Comparison of ENCODE assay signal across 16 cellular contexts in the genomic region with DNA sequence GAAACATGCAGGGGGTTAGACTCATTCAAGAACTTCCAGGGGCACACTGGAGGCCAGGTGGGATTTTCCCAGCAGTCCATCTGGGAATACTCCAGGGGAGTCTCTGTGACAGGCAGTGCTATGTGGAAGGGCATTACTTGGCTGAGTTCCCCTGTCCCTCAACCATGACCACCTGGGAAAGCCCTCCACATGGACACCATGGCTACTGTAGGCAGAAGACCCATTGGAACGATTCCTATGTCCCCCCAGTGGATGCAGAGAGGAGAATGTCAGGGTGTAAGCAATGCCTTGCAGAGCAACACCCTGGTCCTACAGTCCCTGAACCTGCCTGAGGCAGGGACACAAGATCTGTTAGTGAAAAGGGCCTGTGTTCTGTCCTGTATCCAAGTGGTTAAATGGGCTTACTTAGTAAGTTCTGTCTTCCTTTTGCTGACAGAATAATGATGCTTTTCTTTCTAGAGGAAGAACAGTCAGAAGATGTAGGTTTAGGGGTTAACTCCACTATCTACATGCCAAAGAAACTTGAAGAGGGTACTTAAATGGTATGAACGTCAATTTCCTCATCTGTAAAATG. TPM values are rescaled to one million over a fixed set of nuclear protein-coding genes. Genes with fewer than 3 reads are reported as not detected.
DNase-seq lines count a peak whose midpoint lies in the region; ATAC-seq, FAIRE-seq and TF ChIP-seq lines count a peak whose summit lies in the region.
"Had no signal": no experiment of that assay in that cellular context is flagged by ENCODE, and none has a peak within 500 bp of the region (broad histone marks: within the 10 kb centered on the region; RNA-seq: fewer than 3 reads in every experiment).

No MANE protein-coding gene starts in this region.

- 90 to 92% methylated on average over 1 to 2 of the region's 2 CpGs for WGBS in endodermal cell (ENCODE audit: insufficient coverage in 1 of 2, insufficient read length in 1 of 2), 2 experiments

- no peaks in the 10 kb centered on the region for H3K27me3 Mint-ChIP-seq in activated CD8-positive, alpha-beta memory T cell treated with anti-CD3 and anti-CD28 coated beads, Interleukin-2, amount 10 ng/mL, durations not matched to agents 7 days and 5 days
- H3K27me3 Mint-ChIP-seq in activated T-helper 17 cell treated with anti-CD3 and anti-CD28 coated beads, Interleukin-2, amount 50 U/mL, for 72 hours = no peaks in the 10 kb centered on the region
- no peaks in the 10 kb centered on the region for H3K27me3 Mint-ChIP-seq in naive thymus-derived CD8-positive, alpha-beta T cell
- H3K27me3 Mint-ChIP-seq in endodermal cell (ENCODE audit: insufficient read depth) = no peaks in the 10 kb centered on the region

- peaks cover 86% of the 10 kb centered on the region for H3K36me3 Mint-ChIP-seq in activated CD8-positive, alpha-beta memory T cell treated with anti-CD3 and anti-CD28 coated beads, Interleukin-2, amount 10 ng/mL, durations not matched to agents 7 days and 5 days
- H3K36me3 Mint-ChIP-seq in activated T-helper 17 cell treated with anti-CD3 and anti-CD28 coated beads, Interleukin-2, amount 50 U/mL, for 72 hours (ENCODE audit: low read depth) = peaks cover 100% of the 10 kb centered on the region
- peaks cover 0 to 22% (median 11%) of the 10 kb centered on the region in 3 donors for H3K36me3 Mint-ChIP-seq in naive thymus-derived CD8-positive, alpha-beta T cell
- H3K36me3 Mint-ChIP-seq in endodermal cell (ENCODE audit: low read depth) = no peaks in the 10 kb centered on the region

- no peaks in the 10 kb centered on the region for H3K36me3 ChIP-seq in endodermal cell (ENCODE audit: control insufficient read depth, insufficient read depth, low read length)
- H3K36me3 ChIP-seq: MG63, uterus had no signal

- peak overlapping the region; percentile 91 for H3K27ac Mint-ChIP-seq in activated CD8-positive, alpha-beta memory T cell treated with anti-CD3 and anti-CD28 coated beads, Interleukin-2, amount 10 ng/mL, durations not matched to agents 7 days and 5 days
- peak overlapping the region; percentile 89 for H3K27ac Mint-ChIP-seq in activated T-helper 17 cell treated with anti-CD3 and anti-CD28 coated beads, Interleukin-2, amount 50 U/mL, for 72 hours
- H3K27ac Mint-ChIP-seq in naive thymus-derived CD8-positive, alpha-beta T cell = peak overlapping the region; percentile 76 to 94 (median 88)
- H3K27ac Mint-ChIP-seq in endodermal cell = no peak overlapping the region

- no peak overlapping the region for H3K27ac ChIP-seq in endodermal cell (ENCODE audit: low read depth, low read length)
- H3K27ac ChIP-seq: uterus had no signal

- no peak for DNase-seq in activated CD8-positive, alpha-beta memory T cell treated with anti-CD3 and anti-CD28 coated beads, Interleukin-2, amount 10 ng/mL, durations not matched to agents 7 days and 5 days
- DNase-seq in activated CD8-positive, alpha-beta memory T cell treated with anti-CD3 and anti-CD28 coated beads, Interleukin-2, amount 50 U/mL, for 4 hours = no peak
- DNase-seq in GM12891 (ENCODE audit: insufficient read length, low spot score) = no peak
- DNase-seq in naive thymus-derived CD8-positive, alpha-beta T cell = no peak
- no peak for DNase-seq in endodermal cell
- no peak for DNase-seq in frontal cortex (ENCODE audit: low spot score in 2 of 2)
- DNase-seq: central memory CD4-positive, alpha-beta T cell; EL; left cardiac atrium; MG63; NCI-H1930; stimulated activated CD4-positive, alpha-beta T cell treated with anti-CD3 and anti-CD28 coated beads, Interleukin-15, amount 100 ng/mL, for 24 hours; uterus had no signal

- H3K27me3 ChIP-seq in endodermal cell (ENCODE audit: control insufficient read depth, insufficient read depth, low read length, poor library complexity, severe bottlenecking) = no peaks in the 10 kb centered on the region
- H3K27me3 ChIP-seq: MG63, uterus had no signal

- peaks cover 25% of the 10 kb centered on the region for H3K4me1 ChIP-seq in endodermal cell (ENCODE audit: control insufficient read depth, insufficient read depth, low read length)
- H3K4me1 ChIP-seq: uterus had no signal

- H3K9ac ChIP-seq in endodermal cell (ENCODE audit: extremely low read depth, low read length, poor library complexity, severe bottlenecking) = no peak overlapping the region

- no peak for TF ChIP-seq POLR2A in GM12891 (IDR thresholded peaks at IDR 0.05; ENCODE audit: low read depth, low read length)

- H3K4me3 Mint-ChIP-seq in activated CD8-positive, alpha-beta memory T cell treated with anti-CD3 and anti-CD28 coated beads, Interleukin-2, amount 10 ng/mL, durations not matched to agents 7 days and 5 days = peak overlapping the region; percentile 34
- peak overlapping the region; percentile 79 for H3K4me3 Mint-ChIP-seq in activated T-helper 17 cell treated with anti-CD3 and anti-CD28 coated beads, Interleukin-2, amount 50 U/mL, for 72 hours
- H3K4me3 Mint-ChIP-seq in naive thymus-derived CD8-positive, alpha-beta T cell = peak overlapping the region in 9 of 10 donors; percentile 30 to 77 (median 63)
- H3K4me3 Mint-ChIP-seq in endodermal cell = no peak overlapping the region

- H3K4me1 Mint-ChIP-seq in activated CD8-positive, alpha-beta memory T cell treated with anti-CD3 and anti-CD28 coated beads, Interleukin-2, amount 10 ng/mL, durations not matched to agents 7 days and 5 days = peaks cover 95% of the 10 kb centered on the region
- peaks cover 59% of the 10 kb centered on the region for H3K4me1 Mint-ChIP-seq in activated T-helper 17 cell treated with anti-CD3 and anti-CD28 coated beads, Interleukin-2, amount 50 U/mL, for 72 hours
- H3K4me1 Mint-ChIP-seq in naive thymus-derived CD8-positive, alpha-beta T cell = peaks cover 54 to 97% (median 89%) of the 10 kb centered on the region in 4 donors
- peaks cover 63% of the 10 kb centered on the region for H3K4me1 Mint-ChIP-seq in endodermal cell

- no peak for TF ChIP-seq CTCF in endodermal cell (conservative IDR thresholded peaks at IDR 0.05)

- no peak for FAIRE-seq in GM12891 (lab: Jason Lieb, UNC)
- FAIRE-seq in frontal cortex (lab: Jason Lieb, UNC) = no peak
- FAIRE-seq: endometrium had no signal

- H3K4me3 ChIP-seq in endodermal cell (ENCODE audit: low read length) = no peak overlapping the region
- H3K4me3 ChIP-seq: MG63, uterus had no signal

- no peaks in the 10 kb centered on the region for H3K9me3 Mint-ChIP-seq in activated CD8-positive, alpha-beta memory T cell treated with anti-CD3 and anti-CD28 coated beads, Interleukin-2, amount 10 ng/mL, durations not matched to agents 7 days and 5 days (ENCODE audit: low read depth)
- H3K9me3 Mint-ChIP-seq in activated T-helper 17 cell treated with anti-CD3 and anti-CD28 coated beads, Interleukin-2, amount 50 U/mL, for 72 hours = no peaks in the 10 kb centered on the region
- peaks cover 0 to 11% (median 0%) of the 10 kb centered on the region in 9 donors for H3K9me3 Mint-ChIP-seq in naive thymus-derived CD8-positive, alpha-beta T cell
- no peaks in the 10 kb centered on the region for H3K9me3 Mint-ChIP-seq in endodermal cell

- POLR2A ChIA-PET in naive thymus-derived CD8-positive, alpha-beta T cell (lab: Charles Lee) = interaction anchor here (1.1 to 1.2 kb wide), 3 partner anchors 18 to 40 kb away, joined by 3 to 5 read pairs (median 4); no protein-coding TSS in a partner anchor

- ATAC-seq in activated CD8-positive, alpha-beta memory T cell treated with anti-CD3 and anti-CD28 coated beads, Interleukin-2, amount 10 ng/mL, durations not matched to agents 7 days and 5 days = no peak
- no peak for ATAC-seq in activated T-helper 17 cell treated with anti-CD3 and anti-CD28 coated beads, Interleukin-2, amount 50 U/mL, for 72 hours (replicated peaks)
- ATAC-seq in naive thymus-derived CD8-positive, alpha-beta T cell = no peak
- no peak for ATAC-seq in HG03135 (IDR thresholded peaks at IDR 0.05; ENCODE audit: unreplicated experiment)
- ATAC-seq: left cardiac atrium had no signal

- peaks cover 5% of the 10 kb centered on the region for H3K9me3 ChIP-seq in endodermal cell (ENCODE audit: control insufficient read depth, low read length)
- H3K9me3 ChIP-seq: MG63, uterus had no signal

- CTCF ChIA-PET in activated CD8-positive, alpha-beta memory T cell treated with anti-CD3 and anti-CD28 coated beads, Interleukin-2, amount 10 ng/mL, durations not matched to agents 7 days and 5 days (lab: Charles Lee) = interaction anchor here (1.2 to 1.7 kb wide), 4 partner anchors 12 to 42 kb away, joined by 3 to 9 read pairs (median 4); no protein-coding TSS in a partner anchor

TF ChIP-seq in GM12891, 5 proteins besides CTCF, POLR2A, EP300 and RAD21:
- TF ChIP-seq POLR2AphosphoS5 (IDR thresholded peaks at IDR 0.05; ENCODE audit: low read depth, low read length) = peak; percentile 61; the same call in 1 of the 2 replicates
- TF ChIP-seq POU2F2 (IDR thresholded peaks at IDR 0.05; ENCODE audit: low read depth, low read length) = no peak

RNA-seq across cellular contexts. Expression of gene SLAMF1, which starts 13.4 kb away (rescaled TPM):
- total RNA-seq in activated CD8-positive, alpha-beta memory T cell treated with anti-CD3 and anti-CD28 coated beads, Interleukin-2, amount 10 ng/mL, durations not matched to agents 7 days and 5 days = 100 to 1,000 TPM in 1 of 2 experiments, 10 to 100 TPM in 1; 59.3 to 105 TPM
- 102 TPM for polyA plus RNA-seq in GM12891 (2012; ENCODE audit: low read depth, missing spikeins)
- total RNA-seq in activated T-helper 17 cell treated with anti-CD3 and anti-CD28 coated beads, Interleukin-2, amount 50 U/mL, for 72 hours = 100 to 1,000 TPM; 121 to 186 TPM
- 10 to 100 TPM in 1 of 2 experiments, 1 to 10 TPM in 1; 9.8 to 11.1 TPM for total RNA-seq in naive thymus-derived CD8-positive, alpha-beta T cell
- 1 to 10 TPM; 1.7 to 3.9 (median 3.7) TPM for polyA plus RNA-seq in naive thymus-derived CD8-positive, alpha-beta T cell
- total RNA-seq in endodermal cell (not detected), frontal cortex (not detected)
- not detected for polyA plus RNA-seq in endodermal cell (2013, experiment 1 of 2)
- polyA plus RNA-seq in endodermal cell (2013, experiment 2 of 2) = not detected

RNA-seq across cellular contexts. Expression of gene CD84, which starts 54.1 kb away (rescaled TPM):
- total RNA-seq in activated CD8-positive, alpha-beta memory T cell treated with anti-CD3 and anti-CD28 coated beads, Interleukin-2, amount 10 ng/mL, durations not matched to agents 7 days and 5 days = 10 to 100 TPM; 29.9 to 34.6 TPM
- 14.9 TPM for polyA plus RNA-seq in GM12891 (2012; ENCODE audit: low read depth, missing spikeins)
- 10 to 100 TPM; 15.7 to 37.3 TPM for total RNA-seq in activated T-helper 17 cell treated with anti-CD3 and anti-CD28 coated beads, Interleukin-2, amount 50 U/mL, for 72 hours
- 10 to 100 TPM; 81.5 to 83.4 TPM for total RNA-seq in naive thymus-derived CD8-positive, alpha-beta T cell
- polyA plus RNA-seq in naive thymus-derived CD8-positive, alpha-beta T cell = 10 to 100 TPM; 17.5 to 19.0 (median 18.1) TPM
- not detected for total RNA-seq in endodermal cell
- not detected for polyA plus RNA-seq in endodermal cell (2013, experiment 1 of 2)
- not detected for polyA plus RNA-seq in endodermal cell (2013, experiment 2 of 2)
- total RNA-seq in frontal cortex = 1.6 TPM

Comparison
In these comparisons a context has a peak if more than half of its experiments do, and no peak if none do; other contexts are left out.
1. RNA of gene SLAMF1, which starts 13.4 kb away (total RNA-seq): 121 to 186 TPM in activated T-helper 17 cell treated with anti-CD3 and anti-CD28 coated beads, Interleukin-2, amount 50 U/mL, for 72 hours, 59.3 to 105 TPM in activated CD8-positive, alpha-beta memory T cell treated with anti-CD3 and anti-CD28 coated beads, Interleukin-2, amount 10 ng/mL, durations not matched to agents 7 days and 5 days and 9.8 to 11.1 TPM in naive thymus-derived CD8-positive, alpha-beta T cell; not detected in endodermal cell and not detected in frontal cortex (single experiment); every median in the first group is over 4 times any median in the second.